In genomic region chr6:38943964-38944363, GRCh38 we compare ENCODE assay signal across 17 cellular contexts.
A peak's percentile ranks its signal among the peaks of the same experiment; 100 is the strongest.
DNase-seq lines count a peak whose midpoint lies in the region; ATAC-seq and TF ChIP-seq lines count a peak whose summit lies in the region.
"Had no signal": no experiment of that assay in that cellular context is flagged by ENCODE, and none has a peak within 500 bp of the region (broad histone marks: within the 10 kb centered on the region; RNA-seq: fewer than 3 reads in every experiment).

No MANE protein-coding gene starts in this region.

- in situ Hi-C loops in astrocyte of the cerebellum (cut with HindIII; ENCODE audit: low sequenced_read_pairs): no loop called here

- intact Hi-C loops in activated CD4-positive, alpha-beta T cell treated with anti-CD3 and anti-CD28 coated beads, Interleukin-2, amount 10 ng/mL, durations not matched to agents 24 days and 14 days (cut with micrococcal nuclease): no loop called here

- H3K4me1 Mint-ChIP-seq in activated CD4-positive, alpha-beta T cell treated with anti-CD3 and anti-CD28 coated beads, Interleukin-2, amount 10 ng/mL, durations not matched to agents 24 days and 14 days: no peaks in the 10 kb centered on the region
- H3K4me1 Mint-ChIP-seq in stimulated activated naive CD8-positive, alpha-beta T cell treated with anti-CD3 and anti-CD28 coated beads, Interleukin-15, amount 100 ng/mL, for 72 hours: no peaks in the 10 kb centered on the region
- H3K4me1 Mint-ChIP-seq: activated CD4-positive, alpha-beta memory T cell treated with anti-CD3 and anti-CD28 coated beads, Interleukin-2, amount 10 ng/mL, durations not matched to agents 7 days and 5 days had no signal

- no peak overlapping the region for H3K27ac Mint-ChIP-seq in activated CD4-positive, alpha-beta T cell treated with anti-CD3 and anti-CD28 coated beads, Interleukin-2, amount 10 ng/mL, durations not matched to agents 24 days and 14 days
- no peak overlapping the region for H3K27ac Mint-ChIP-seq in stimulated activated naive CD8-positive, alpha-beta T cell treated with anti-CD3 and anti-CD28 coated beads, Interleukin-15, amount 100 ng/mL, for 72 hours
- H3K27ac Mint-ChIP-seq: activated CD4-positive, alpha-beta memory T cell treated with anti-CD3 and anti-CD28 coated beads, Interleukin-2, amount 10 ng/mL, durations not matched to agents 7 days and 5 days; activated T-helper 1 cell treated with anti-CD3 and anti-CD28 coated beads, Interleukin-12 subunit alpha, Interleukin-12 subunit beta, Interleukin-2, Interleukin-4 antibody, amounts not matched to agents 30 ng/mL and 10 ng/mL and 1 ng/mL, durations not matched to agents 14 hours and 24 hours and 36 hours had no signal

- no peak overlapping the region for H3K4me3 Mint-ChIP-seq in activated CD4-positive, alpha-beta T cell treated with anti-CD3 and anti-CD28 coated beads, Interleukin-2, amount 10 ng/mL, durations not matched to agents 24 days and 14 days
- H3K4me3 Mint-ChIP-seq in stimulated activated naive CD8-positive, alpha-beta T cell treated with anti-CD3 and anti-CD28 coated beads, Interleukin-15, amount 100 ng/mL, for 72 hours: no peak overlapping the region
- H3K4me3 Mint-ChIP-seq: activated CD4-positive, alpha-beta memory T cell treated with anti-CD3 and anti-CD28 coated beads, Interleukin-2, amount 10 ng/mL, durations not matched to agents 7 days and 5 days; activated T-helper 1 cell treated with anti-CD3 and anti-CD28 coated beads, Interleukin-12 subunit alpha, Interleukin-12 subunit beta, Interleukin-2, Interleukin-4 antibody, amounts not matched to agents 30 ng/mL and 10 ng/mL and 1 ng/mL, durations not matched to agents 14 hours and 24 hours and 36 hours had no signal

- no peaks in the 10 kb centered on the region for H3K9me3 Mint-ChIP-seq in activated CD4-positive, alpha-beta T cell treated with anti-CD3 and anti-CD28 coated beads, Interleukin-2, amount 10 ng/mL, durations not matched to agents 24 days and 14 days
- no peaks in the 10 kb centered on the region for H3K9me3 Mint-ChIP-seq in stimulated activated naive CD8-positive, alpha-beta T cell treated with anti-CD3 and anti-CD28 coated beads, Interleukin-15, amount 100 ng/mL, for 72 hours
- H3K9me3 Mint-ChIP-seq: activated CD4-positive, alpha-beta memory T cell treated with anti-CD3 and anti-CD28 coated beads, Interleukin-2, amount 10 ng/mL, durations not matched to agents 7 days and 5 days; activated T-helper 1 cell treated with anti-CD3 and anti-CD28 coated beads, Interleukin-12 subunit alpha, Interleukin-12 subunit beta, Interleukin-2, Interleukin-4 antibody, amounts not matched to agents 30 ng/mL and 10 ng/mL and 1 ng/mL, durations not matched to agents 14 hours and 24 hours and 36 hours had no signal

- ATAC-seq in stimulated activated naive CD8-positive, alpha-beta T cell treated with anti-CD3 and anti-CD28 coated beads, Interleukin-15, amount 100 ng/mL, for 72 hours: no peak
- no peak for ATAC-seq in esophagus mucosa
- ATAC-seq: left ventricle myocardium superior had no signal

- no peaks in the 10 kb centered on the region for H3K36me3 Mint-ChIP-seq in activated CD4-positive, alpha-beta T cell treated with anti-CD3 and anti-CD28 coated beads, Interleukin-2, amount 10 ng/mL, durations not matched to agents 24 days and 14 days (ENCODE audit: low read depth)

- TF ChIP-seq CTCF in astrocyte of the cerebellum (IDR thresholded peaks at IDR 0.05; ENCODE audit: low read depth, low read length, missing control alignments): peak; percentile 5

- H3K27me3 Mint-ChIP-seq in activated CD4-positive, alpha-beta T cell treated with anti-CD3 and anti-CD28 coated beads, Interleukin-2, amount 10 ng/mL, durations not matched to agents 24 days and 14 days: peaks cover 9% of the 10 kb centered on the region
- no peaks in the 10 kb centered on the region for H3K27me3 Mint-ChIP-seq in stimulated activated naive CD8-positive, alpha-beta T cell treated with anti-CD3 and anti-CD28 coated beads, Interleukin-15, amount 100 ng/mL, for 72 hours

- DNase-seq in activated CD4-positive, alpha-beta T cell treated with anti-CD3 and anti-CD28 coated beads, Interleukin-2, amount 10 ng/mL, durations not matched to agents 24 days and 14 days: peak; percentile 17
- DNase-seq in activated CD4-positive, alpha-beta T cell treated with anti-CD3 and anti-CD28 coated beads for 48 hours: no peak
- DNase-seq in NCI-H2029 (lab: John Stamatoyannopoulos, UW) (peak; percentile 10), astrocyte of the cerebellum (ENCODE audit: low read depth) (no peak), EL (no peak), NCI-H2196 treated with DMSO at 0.1 percent for 48 hours (lab: John Stamatoyannopoulos, UW; ENCODE audit: unreplicated experiment) (no peak)
- no peak for DNase-seq in stimulated activated naive CD8-positive, alpha-beta T cell treated with anti-CD3 and anti-CD28 coated beads, Interleukin-15, amount 100 ng/mL, for 72 hours
- DNase-seq: activated CD4-positive, alpha-beta memory T cell treated with anti-CD3 and anti-CD28 coated beads, Interleukin-2, amount 10 ng/mL, durations not matched to agents 7 days and 5 days; central memory CD4-positive, alpha-beta T cell; foreskin fibroblast; GF-D8; left ventricle myocardium superior; NCI-H2107 had no signal

- no peak overlapping the region for H3K4me3 ChIP-seq in astrocyte of the cerebellum (ENCODE audit: low read depth, low read length)
- H3K4me3 ChIP-seq: SJSA1, skin epidermis had no signal

Comparison
In these comparisons a context has a peak if more than half of its experiments do, and no peak if none do; other contexts are left out.
1. DNase-seq: peak in activated CD4-positive, alpha-beta T cell treated with anti-CD3 and anti-CD28 coated beads, Interleukin-2, amount 10 ng/mL, durations not matched to agents 24 days and 14 days (single experiment) and NCI-H2029 (single experiment); none in activated CD4-positive, alpha-beta T cell treated with anti-CD3 and anti-CD28 coated beads for 48 hours (single experiment), astrocyte of the cerebellum (single experiment), stimulated activated naive CD8-positive, alpha-beta T cell treated with anti-CD3 and anti-CD28 coated beads, Interleukin-15, amount 100 ng/mL, for 72 hours (0 of 2), EL (single experiment) and NCI-H2196 treated with DMSO at 0.1 percent for 48 hours (single experiment).